ENCODE assay signal across 8 cellular contexts in the genomic region with DNA sequence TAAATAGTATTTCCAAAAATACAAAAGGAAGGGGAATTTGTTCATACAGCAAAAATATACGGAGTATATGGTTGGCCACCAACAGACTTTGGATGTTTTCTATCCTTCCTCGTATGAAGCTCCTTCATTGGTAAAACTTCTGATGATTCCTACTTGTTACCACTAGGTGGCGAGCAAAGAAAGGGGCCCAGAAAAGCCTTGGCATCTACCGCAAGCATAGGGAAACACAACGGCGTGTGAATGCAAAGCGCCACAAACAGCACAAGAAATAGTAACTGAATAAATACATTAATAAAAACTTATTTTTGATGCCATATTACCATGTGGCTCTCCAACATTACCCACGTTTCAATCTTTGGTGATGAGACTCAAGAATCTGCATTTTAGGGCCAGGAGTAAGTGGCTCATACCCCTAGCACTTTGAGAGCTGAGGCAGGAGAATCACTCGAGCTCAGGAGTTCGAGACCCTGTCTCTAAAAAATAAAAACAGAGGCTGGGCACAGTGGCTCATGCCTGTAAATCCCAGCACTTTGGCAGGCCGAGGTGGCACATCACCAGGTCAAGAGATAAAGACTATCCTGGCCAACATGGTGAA. TPM values are rescaled to one million over a fixed set of nuclear protein-coding genes. Genes with fewer than 3 reads are reported as not detected.
DNase-seq lines count a peak whose midpoint lies in the region; ATAC-seq and TF ChIP-seq lines count a peak whose summit lies in the region.

No MANE protein-coding gene starts in this region.

- H3K9me3 Mint-ChIP-seq in activated T-helper 17 cell treated with anti-CD3 and anti-CD28 coated beads, Interleukin-2, amount 50 U/mL, for 72 hours: no peaks in the 10 kb centered on the region
- no peaks in the 10 kb centered on the region for H3K9me3 Mint-ChIP-seq in nephron progenitor cell

- H3K9me3 ChIP-seq in Panc1 (ENCODE audit: control insufficient read depth, insufficient read depth, low read depth, low read length) (no peaks in the 10 kb centered on the region), tibial nerve (no peaks in the 10 kb centered on the region)

- H3K4me3 ChIP-seq in Panc1 (ENCODE audit: low read depth in 2 of 2, low read length in 2 of 2) (no peak overlapping the region), fibroblast of pulmonary artery (replicated peaks; ENCODE audit: low read depth, low read length) (no peak overlapping the region), tibial nerve (no peak overlapping the region)

- peak; percentile 81 for ATAC-seq in Panc1
- ATAC-seq in activated T-helper 17 cell treated with anti-CD3 and anti-CD28 coated beads, Interleukin-2, amount 50 U/mL, for 72 hours (replicated peaks): peak; percentile 48
- no peak for ATAC-seq in GM19455 (IDR thresholded peaks at IDR 0.05; ENCODE audit: unreplicated experiment)

- TF ChIP-seq CTCF in Panc1 (IDR thresholded peaks at IDR 0.05): peak; percentile 91
- TF ChIP-seq CTCF in fibroblast of pulmonary artery (IDR thresholded peaks at IDR 0.05; ENCODE audit: low read length, missing control alignments): peak; percentile 87
- TF ChIP-seq CTCF in nephron progenitor cell (IDR thresholded peaks at IDR 0.05): peak; percentile 84
- peak; percentile 83 to 87 (median 85) for TF ChIP-seq CTCF in tibial nerve (IDR thresholded peaks at IDR 0.05)

- DNase-seq in DMS153 treated with DMSO at 0.1 percent for 48 hours (lab: John Stamatoyannopoulos, UW; ENCODE audit: unreplicated experiment) (peak; percentile 17), LHCN-M2 (ENCODE audit: low read depth) (peak; percentile 77), Panc1 (ENCODE audit: low read depth, low spot score) (peak; percentile 45), fibroblast of pulmonary artery (ENCODE audit: low read depth) (peak; percentile 86), nephron progenitor cell (peak; percentile 55), tibial nerve (ENCODE audit: low spot score in 2 of 2) (peak in 1 of 2 donors; percentile 62)

- H3K27me3 Mint-ChIP-seq in activated T-helper 17 cell treated with anti-CD3 and anti-CD28 coated beads, Interleukin-2, amount 50 U/mL, for 72 hours: no peaks in the 10 kb centered on the region
- H3K27me3 Mint-ChIP-seq in nephron progenitor cell (ENCODE audit: low read depth, poor library complexity): no peaks in the 10 kb centered on the region

- peaks cover 84% of the 10 kb centered on the region for H3K36me3 Mint-ChIP-seq in activated T-helper 17 cell treated with anti-CD3 and anti-CD28 coated beads, Interleukin-2, amount 50 U/mL, for 72 hours (ENCODE audit: low read depth)
- H3K36me3 Mint-ChIP-seq in nephron progenitor cell (ENCODE audit: low read depth): peaks cover 40% of the 10 kb centered on the region

- peaks cover 47% of the 10 kb centered on the region for H3K4me1 ChIP-seq in Panc1 (ENCODE audit: control insufficient read depth, insufficient read depth, low read length)
- peaks cover 0 to 95% (median 64%) of the 10 kb centered on the region in 4 donors for H3K4me1 ChIP-seq in tibial nerve

- no peak overlapping the region for H3K4me3 Mint-ChIP-seq in activated T-helper 17 cell treated with anti-CD3 and anti-CD28 coated beads, Interleukin-2, amount 50 U/mL, for 72 hours
- H3K4me3 Mint-ChIP-seq in nephron progenitor cell: no peak overlapping the region

- H3K27me3 ChIP-seq in Panc1 (ENCODE audit: control insufficient read depth, insufficient read depth, low read length): no peaks in the 10 kb centered on the region
- no peaks in the 10 kb centered on the region for H3K27me3 ChIP-seq in tibial nerve

- BruUV-seq in Panc1 (replicated peaks; lab: Mats Ljungman, UMichigan): no TSS peak

- peaks cover 38% of the 10 kb centered on the region for H3K4me1 Mint-ChIP-seq in activated T-helper 17 cell treated with anti-CD3 and anti-CD28 coated beads, Interleukin-2, amount 50 U/mL, for 72 hours
- H3K4me1 Mint-ChIP-seq in nephron progenitor cell: peaks cover 27% of the 10 kb centered on the region

- intact Hi-C loops in Panc1 (cut with micrococcal nuclease; ENCODE audit: unreplicated experiment): loop anchor here (10.0 kb wide), 1 partner anchor 89 kb away; a partner anchor contains a TSS

- H3K27ac Mint-ChIP-seq in activated T-helper 17 cell treated with anti-CD3 and anti-CD28 coated beads, Interleukin-2, amount 50 U/mL, for 72 hours: no peak overlapping the region
- peak overlapping the region; percentile 71 for H3K27ac Mint-ChIP-seq in nephron progenitor cell

- H3K27ac ChIP-seq in Panc1 (ENCODE audit: low read length): peak overlapping the region; percentile 50; the same call in 1 of the 2 replicates
- H3K27ac ChIP-seq in tibial nerve: peak overlapping the region in 2 of 4 donors; percentile 50 to 71

- 9 to 13% methylated on average over 11 of the region's 11 CpGs for WGBS in tibial nerve, 2 donors

- CTCF ChIA-PET in Panc1 (lab: Charles Lee): interaction anchor here (0.5 to 1.6 kb wide), 11 partner anchors 9 to 150 kb away, joined by 3 to 8 read pairs (median 5); a partner anchor contains a TSS

- in situ Hi-C loops in Panc1 (cut with HindIII; ENCODE audit: low pct_unique_long_range_greater_than_20kb, low sequenced_read_pairs): no loop called here

- TF ChIP-seq POLR2A in tibial nerve (IDR thresholded peaks at IDR 0.05): no peak

- TF ChIP-seq EP300 in tibial nerve (IDR thresholded peaks at IDR 0.05): peak in 1 of 2 donors; percentile 80

- H3K36me3 ChIP-seq in Panc1 (ENCODE audit: control insufficient read depth, insufficient read depth, low read length) (peaks cover 18% of the 10 kb centered on the region), tibial nerve (peaks cover 0 to 22% (median 5%) of the 10 kb centered on the region in 3 donors)

- POLR2A ChIA-PET in Panc1 (lab: Charles Lee): interaction anchor here (0.6 to 0.7 kb wide), 2 partner anchors 30 to 32 kb away, joined by 5 to 6 read pairs; no protein-coding TSS in a partner anchor

RNA-seq across cellular contexts. Expression of a gene that starts 34.5 kb away (rescaled TPM):
- total RNA-seq in LHCN-M2 (2014; rRNA removed) (605 and 722 TPM in 2 replicates), Panc1 (2021; ENCODE audit: unreplicated experiment) (537 TPM), tibial nerve (100 to 1,000 TPM; 581 to 765 (median 678) TPM)
- polyA plus RNA-seq in LHCN-M2 (2012): 1,151 TPM
- 662 TPM for polyA plus RNA-seq in Panc1 (2012; ENCODE audit: insufficient read length)
- total RNA-seq in activated T-helper 17 cell treated with anti-CD3 and anti-CD28 coated beads, Interleukin-2, amount 50 U/mL, for 72 hours: 100 to 1,000 TPM; 247 to 515 TPM
